1 cellular context compared by ENCODE assay signal in genomic region chr5:154972476-154973080, GRCh38.
TF ChIP-seq lines count a peak whose summit lies in the region.

No MANE protein-coding gene starts in this region.

TF ChIP-seq in endothelial cell of umbilical vein, 7 proteins besides CTCF, POLR2A, EP300 and RAD21:
- TF ChIP-seq MAX (IDR thresholded peaks at IDR 0.05; ENCODE audit: insufficient read depth, insufficient read length) = no peak
- TF ChIP-seq MYC (IDR thresholded peaks at IDR 0.05; ENCODE audit: low read depth, low read length) = no peak
- TF ChIP-seq GATA2 (IDR thresholded peaks at IDR 0.05; ENCODE audit: insufficient read depth, insufficient read length, low read depth, low read length) = no peak
- no peak for TF ChIP-seq FOS (IDR thresholded peaks at IDR 0.05; ENCODE audit: borderline replicate concordance, insufficient read depth, low read length)
- no peak for TF ChIP-seq JUN (IDR thresholded peaks at IDR 0.05; ENCODE audit: borderline replicate concordance, insufficient read depth, insufficient read length, low read depth)
- no peak for TF ChIP-seq POLR2AphosphoS5 (IDR thresholded peaks at IDR 0.05; ENCODE audit: insufficient read depth, low read depth, low read length)
- no peak for TF ChIP-seq EZH2 (IDR thresholded peaks at IDR 0.05; ENCODE audit: borderline replicate concordance, low read depth, low read length, severe bottlenecking)
